8 cellular contexts compared by ENCODE assay signal in the genomic region with DNA sequence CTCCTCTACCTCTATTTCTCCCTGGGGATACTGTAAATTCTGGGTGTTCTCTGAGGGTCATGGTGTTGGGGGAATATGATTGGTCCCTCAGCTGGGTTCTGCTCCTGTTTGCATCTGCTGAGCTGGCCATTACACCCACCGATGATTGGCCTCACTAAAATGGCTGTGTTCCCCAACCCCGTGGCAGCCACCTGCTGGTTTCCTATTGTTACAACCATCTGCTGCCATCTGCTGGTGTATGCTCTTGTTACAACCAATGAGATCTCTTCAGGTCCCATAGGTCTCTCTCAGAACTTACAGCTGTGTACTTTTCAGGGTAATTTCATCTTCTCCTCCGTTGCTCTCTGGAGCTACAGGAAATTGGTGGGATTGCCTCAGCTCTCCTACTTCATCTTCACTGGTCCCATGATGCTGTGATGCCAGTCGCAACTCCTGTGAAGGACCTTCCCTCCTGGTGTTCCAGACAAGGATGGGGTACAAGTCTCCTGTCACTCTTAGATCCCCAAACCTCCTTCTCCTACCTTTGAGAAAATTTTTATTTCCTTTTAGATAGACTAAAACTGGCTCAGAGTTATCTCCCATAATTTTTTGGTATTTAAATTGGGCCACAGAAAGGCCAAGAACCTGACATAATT.
DNase-seq lines count a peak whose midpoint lies in the region; ATAC-seq and TF ChIP-seq lines count a peak whose summit lies in the region.

No MANE protein-coding gene starts in this region.

- peak; percentile 93 for TF ChIP-seq CTCF in DND-41 (IDR thresholded peaks at IDR 0.05; ENCODE audit: borderline replicate concordance, extremely low read depth, low read length, poor library complexity, severe bottlenecking)
- peak in 5 of 6 experiments; percentile 70 to 83 (median 78) for TF ChIP-seq CTCF in esophagus squamous epithelium (IDR thresholded peaks at IDR 0.05)

- H2AFZ ChIP-seq in DND-41 (ENCODE audit: low read depth, low read length): peak overlapping the region; percentile 51

- H3K9ac ChIP-seq in DND-41 (ENCODE audit: low read depth, low read length): no peak overlapping the region

- no peaks in the 10 kb centered on the region for H3K27me3 Mint-ChIP-seq in natural killer cell treated with Interleukin-12 subunit alpha and Interleukin-12 subunit beta and Interleukin-15 and Interleukin-18, amount 100 ng/mL, for 72 hours

- ATAC-seq in DND-41 (ENCODE audit: insufficient read depth, low read depth): peak; percentile 99
- ATAC-seq in GM21786 (IDR thresholded peaks at IDR 0.05; ENCODE audit: unreplicated experiment): peak; percentile 99
- ATAC-seq in natural killer cell treated with Interleukin-12 subunit alpha and Interleukin-12 subunit beta and Interleukin-15 and Interleukin-18, amount 100 ng/mL, for 72 hours: peak; percentile 70 to 83

- DNase-seq in DND-41 (peak; percentile 82), KBM-7 (peak; percentile 89), OCI-M2 (lab: John Stamatoyannopoulos, UW; ENCODE audit: unreplicated experiment) (peak; percentile 82), activated T-cell treated with anti-CD3 and anti-CD28 coated beads for 4 hours (peak; percentile 67), esophagus squamous epithelium (lab: John Stamatoyannopoulos, UW) (peak; percentile 12)
- DNase-seq in natural killer cell treated with Interleukin-12 subunit alpha and Interleukin-12 subunit beta and Interleukin-15 and Interleukin-18, amount 100 ng/mL, for 72 hours (ENCODE audit: low spot score): peak; percentile 64
- peak; percentile 19 to 76 (median 56) for DNase-seq in stimulated activated naive CD4-positive, alpha-beta T cell (lab: John Stamatoyannopoulos, UW)

- H3K79me2 ChIP-seq in DND-41 (ENCODE audit: insufficient read depth, low read length): no peaks in the 10 kb centered on the region

- H3K27me3 ChIP-seq in DND-41 (ENCODE audit: insufficient read depth, low read length, poor library complexity) (no peaks in the 10 kb centered on the region), esophagus squamous epithelium (no peaks in the 10 kb centered on the region)

- H3K9me3 Mint-ChIP-seq in natural killer cell treated with Interleukin-12 subunit alpha and Interleukin-12 subunit beta and Interleukin-15 and Interleukin-18, amount 100 ng/mL, for 72 hours: no peaks in the 10 kb centered on the region

- no peaks in the 10 kb centered on the region for H3K9me3 ChIP-seq in DND-41 (ENCODE audit: insufficient read depth, low read length, severe bottlenecking)
- H3K9me3 ChIP-seq in esophagus squamous epithelium: no peaks in the 10 kb centered on the region

- H3K27ac ChIP-seq in DND-41 (ENCODE audit: low read length): no peak overlapping the region
- H3K27ac ChIP-seq in esophagus squamous epithelium: no peak overlapping the region

- no peaks in the 10 kb centered on the region for H3K36me3 ChIP-seq in DND-41 (ENCODE audit: insufficient read depth, low read length)
- no peaks in the 10 kb centered on the region for H3K36me3 ChIP-seq in esophagus squamous epithelium

- TF ChIP-seq POLR2A in esophagus squamous epithelium (IDR thresholded peaks at IDR 0.05): no peak

- no peaks in the 10 kb centered on the region for H3K36me3 Mint-ChIP-seq in natural killer cell treated with Interleukin-12 subunit alpha and Interleukin-12 subunit beta and Interleukin-15 and Interleukin-18, amount 100 ng/mL, for 72 hours

- no peaks in the 10 kb centered on the region for H4K20me1 ChIP-seq in DND-41 (ENCODE audit: insufficient read depth, low read length)

- no peak overlapping the region for H3K27ac Mint-ChIP-seq in natural killer cell treated with Interleukin-12 subunit alpha and Interleukin-12 subunit beta and Interleukin-15 and Interleukin-18, amount 100 ng/mL, for 72 hours

- H3K4me3 ChIP-seq in DND-41 (ENCODE audit: low read depth in 1 of 2, low read length in 2 of 2) (no peak overlapping the region; a peak in 1 of 4 replicates), esophagus squamous epithelium (no peak overlapping the region)

- H3K4me1 Mint-ChIP-seq in natural killer cell treated with Interleukin-12 subunit alpha and Interleukin-12 subunit beta and Interleukin-15 and Interleukin-18, amount 100 ng/mL, for 72 hours (ENCODE audit: low read depth in 2 of 2): peaks cover 0 to 3% of the 10 kb centered on the region in 2 donors

- intact Hi-C loops in esophagus squamous epithelium (cut with DNase I): loop anchor here (5.0 to 10.0 kb wide), 2 partner anchors 410 to 877 kb away; no protein-coding TSS in a partner anchor

- WGBS in esophagus squamous epithelium, 2 donors: 22 to 25% methylated on average over 4 of the region's 4 CpGs

- H3K4me1 ChIP-seq in DND-41 (ENCODE audit: insufficient read depth, low read length) (peaks cover 4% of the 10 kb centered on the region), esophagus squamous epithelium (peaks cover 0 to 5% (median 0%) of the 10 kb centered on the region in 3 donors)

- in situ Hi-C loops in KBM-7 (cut with MboI; ENCODE audit: low pct_unique_long_range_greater_than_20kb, low sequenced_read_pairs): no loop called here

- H3K4me2 ChIP-seq in DND-41 (ENCODE audit: insufficient read depth, low read length): peak overlapping the region; percentile 49

- H3K4me3 Mint-ChIP-seq in natural killer cell treated with Interleukin-12 subunit alpha and Interleukin-12 subunit beta and Interleukin-15 and Interleukin-18, amount 100 ng/mL, for 72 hours: no peak overlapping the region

Comparison
In these comparisons a context has a peak if more than half of its experiments do, and no peak if none do; other contexts are left out.
1. DNase-seq: peak in every context shown above with its lines; median percentile 89 in KBM-7; 82 in DND-41; 82 in OCI-M2; 67 in activated T-cell treated with anti-CD3 and anti-CD28 coated beads for 4 hours; 64 in natural killer cell treated with Interleukin-12 subunit alpha and Interleukin-12 subunit beta and Interleukin-15 and Interleukin-18, amount 100 ng/mL, for 72 hours; 56 in stimulated activated naive CD4-positive, alpha-beta T cell; 12 in esophagus squamous epithelium.